Comparison of ENCODE assay signal across 10 cellular contexts in genomic region chr14:28785096-28785952, GRCh38. TPM values are rescaled to one million over a fixed set of nuclear protein-coding genes. Genes with fewer than 3 reads are reported as not detected.
A peak's percentile ranks its signal among the peaks of the same experiment; 100 is the strongest.
DNase-seq lines count a peak whose midpoint lies in the region; ATAC-seq and TF ChIP-seq lines count a peak whose summit lies in the region.
"Had no signal": no experiment of that assay in that cellular context is flagged by ENCODE, and none has a peak within 500 bp of the region (broad histone marks: within the 10 kb centered on the region; RNA-seq: fewer than 3 reads in every experiment).

No MANE protein-coding gene starts in this region.

- H3K27ac ChIP-seq in tibial artery (no peak overlapping the region), Peyer's patch (no peak overlapping the region)
- no peak overlapping the region for H3K27ac ChIP-seq in CD8-positive, alpha-beta T cell (ENCODE audit: low read depth, low read length)
- H3K27ac ChIP-seq: C4-2B, SJCRH30 had no signal

- no peak overlapping the region for H3K27ac Mint-ChIP-seq in activated T-cell treated with anti-CD3 and anti-CD28 coated beads, Interleukin-2, amount 50 U/mL, for 72 hours
- H3K27ac Mint-ChIP-seq in CD8-positive, alpha-beta T cell = no peak overlapping the region
- H3K27ac Mint-ChIP-seq in activated CD8-positive, alpha-beta T cell treated with anti-CD3 and anti-CD28 coated beads for 36 hours = no peak overlapping the region

- peak overlapping the region; percentile 48 for H3K4me3 ChIP-seq in WI38 (ENCODE audit: low read depth, low read length)
- H3K4me3 ChIP-seq in tibial artery = peak overlapping the region; percentile 31 to 39
- H3K4me3 ChIP-seq in CD8-positive, alpha-beta T cell (ENCODE audit: low read depth, low read length) = no peak overlapping the region
- H3K4me3 ChIP-seq in Peyer's patch = peak overlapping the region in 1 of 4 donors; percentile 11
- H3K4me3 ChIP-seq: SJCRH30 had no signal

- H3K27me3 ChIP-seq in tibial artery (peaks cover 0 to 52% of the 10 kb centered on the region in 2 donors), Peyer's patch (no peaks in the 10 kb centered on the region)
- H3K27me3 ChIP-seq in CD8-positive, alpha-beta T cell (ENCODE audit: insufficient read depth, low read length) = no peaks in the 10 kb centered on the region
- H3K27me3 ChIP-seq: SJCRH30 had no signal

- peaks cover 53% of the 10 kb centered on the region for H3K27me3 Mint-ChIP-seq in activated T-cell treated with anti-CD3 and anti-CD28 coated beads, Interleukin-2, amount 50 U/mL, for 72 hours (ENCODE audit: low read depth)
- H3K27me3 Mint-ChIP-seq in activated T-cell treated with anti-CD3 and anti-CD28 coated beads, Interleukin-2, amount 50 U/mL, for 4 hours (ENCODE audit: low read depth) = peaks cover 36% of the 10 kb centered on the region
- H3K27me3 Mint-ChIP-seq in CD8-positive, alpha-beta T cell (ENCODE audit: low read depth) = peaks cover 36% of the 10 kb centered on the region
- H3K27me3 Mint-ChIP-seq in activated CD8-positive, alpha-beta T cell treated with anti-CD3 and anti-CD28 coated beads for 36 hours = peaks cover 38% of the 10 kb centered on the region

- no peaks in the 10 kb centered on the region for H3K36me3 ChIP-seq in tibial artery
- no peaks in the 10 kb centered on the region for H3K36me3 ChIP-seq in CD8-positive, alpha-beta T cell (ENCODE audit: insufficient read depth, low read length)
- no peaks in the 10 kb centered on the region for H3K36me3 ChIP-seq in Peyer's patch
- H3K36me3 ChIP-seq: SJCRH30 had no signal

- H3K9me3 Mint-ChIP-seq in activated T-cell treated with anti-CD3 and anti-CD28 coated beads, Interleukin-2, amount 50 U/mL, for 72 hours = peaks cover 5 to 16% of the 10 kb centered on the region in 2 donors
- peaks cover 8% of the 10 kb centered on the region for H3K9me3 Mint-ChIP-seq in activated T-cell treated with anti-CD3 and anti-CD28 coated beads, Interleukin-2, amount 50 U/mL, for 4 hours
- H3K9me3 Mint-ChIP-seq in CD8-positive, alpha-beta T cell = peaks cover 16% of the 10 kb centered on the region
- peaks cover 5% of the 10 kb centered on the region for H3K9me3 Mint-ChIP-seq in activated CD8-positive, alpha-beta T cell treated with anti-CD3 and anti-CD28 coated beads for 36 hours

- H3K9me3 ChIP-seq in tibial artery = no peaks in the 10 kb centered on the region
- H3K9me3 ChIP-seq in CD8-positive, alpha-beta T cell (ENCODE audit: low read length) = no peaks in the 10 kb centered on the region
- H3K9me3 ChIP-seq in Peyer's patch = no peaks in the 10 kb centered on the region
- H3K9me3 ChIP-seq: SJCRH30 had no signal

- no peak for TF ChIP-seq POLR2A in Peyer's patch (IDR thresholded peaks at IDR 0.05)

- H3K4me1 ChIP-seq in tibial artery = peaks cover 0 to 17% (median 10%) of the 10 kb centered on the region in 4 donors
- H3K4me1 ChIP-seq in CD8-positive, alpha-beta T cell (ENCODE audit: insufficient read depth, low read length) = no peaks in the 10 kb centered on the region
- no peaks in the 10 kb centered on the region for H3K4me1 ChIP-seq in Peyer's patch
- H3K4me1 ChIP-seq: SJCRH30 had no signal

- H3K4me1 Mint-ChIP-seq in activated T-cell treated with anti-CD3 and anti-CD28 coated beads, Interleukin-2, amount 50 U/mL, for 72 hours (ENCODE audit: low read depth) = peaks cover 11% of the 10 kb centered on the region
- H3K4me1 Mint-ChIP-seq in activated T-cell treated with anti-CD3 and anti-CD28 coated beads, Interleukin-2, amount 50 U/mL, for 4 hours (ENCODE audit: low read depth) = peaks cover 7% of the 10 kb centered on the region
- H3K4me1 Mint-ChIP-seq in CD8-positive, alpha-beta T cell (ENCODE audit: low read depth) = peaks cover 9% of the 10 kb centered on the region
- peaks cover 3% of the 10 kb centered on the region for H3K4me1 Mint-ChIP-seq in activated CD8-positive, alpha-beta T cell treated with anti-CD3 and anti-CD28 coated beads for 36 hours (ENCODE audit: low read depth)

- intact Hi-C loops in tibial artery (cut with DNase I; ENCODE audit: low total_unique reads) = no loop called here
- intact Hi-C loops in CD8-positive, alpha-beta T cell (cut with DNase I, micrococcal nuclease) = no loop called here
- intact Hi-C loops in activated CD8-positive, alpha-beta T cell treated with anti-CD3 and anti-CD28 coated beads for 36 hours (cut with micrococcal nuclease) = no loop called here

- POLR2A ChIA-PET in CD8-positive, alpha-beta T cell (lab: Charles Lee) = no interaction called here
- POLR2A ChIA-PET in activated CD8-positive, alpha-beta T cell treated with anti-CD3 and anti-CD28 coated beads for 36 hours (lab: Charles Lee) = no interaction called here

- H3K36me3 Mint-ChIP-seq in activated T-cell treated with anti-CD3 and anti-CD28 coated beads, Interleukin-2, amount 50 U/mL, for 72 hours (ENCODE audit: insufficient read depth in 2 of 2) = peaks cover 5 to 19% of the 10 kb centered on the region in 2 donors
- H3K36me3 Mint-ChIP-seq in activated T-cell treated with anti-CD3 and anti-CD28 coated beads, Interleukin-2, amount 50 U/mL, for 4 hours (ENCODE audit: insufficient read depth) = no peaks in the 10 kb centered on the region
- no peaks in the 10 kb centered on the region for H3K36me3 Mint-ChIP-seq in CD8-positive, alpha-beta T cell
- H3K36me3 Mint-ChIP-seq in activated CD8-positive, alpha-beta T cell treated with anti-CD3 and anti-CD28 coated beads for 36 hours (ENCODE audit: low read depth) = peaks cover 2% of the 10 kb centered on the region

- no peak for DNase-seq in activated T-cell treated with anti-CD3 and anti-CD28 coated beads, Interleukin-2, amount 50 U/mL, for 72 hours
- DNase-seq in activated T-cell treated with anti-CD3 and anti-CD28 coated beads, Interleukin-2, amount 50 U/mL, for 4 hours = no peak
- DNase-seq in iPS-NIHi7 (ENCODE audit: extremely low spot score) = peak; percentile 68
- DNase-seq in tibial artery = no peak
- no peak for DNase-seq in CD8-positive, alpha-beta T cell
- no peak for DNase-seq in activated CD8-positive, alpha-beta T cell treated with anti-CD3 and anti-CD28 coated beads for 36 hours
- DNase-seq in Peyer's patch = no peak
- DNase-seq: SJCRH30 had no signal

- CTCF ChIA-PET in CD8-positive, alpha-beta T cell (lab: Charles Lee) = no interaction called here
- CTCF ChIA-PET in activated CD8-positive, alpha-beta T cell treated with anti-CD3 and anti-CD28 coated beads for 36 hours (lab: Charles Lee) = interaction anchor here (1.2 kb wide), 1 partner anchor 31 kb away, joined by 3 read pairs; no protein-coding TSS in a partner anchor

- H3K4me3 Mint-ChIP-seq in activated T-cell treated with anti-CD3 and anti-CD28 coated beads, Interleukin-2, amount 50 U/mL, for 72 hours = peak overlapping the region; percentile 29 to 31
- no peak overlapping the region for H3K4me3 Mint-ChIP-seq in activated T-cell treated with anti-CD3 and anti-CD28 coated beads, Interleukin-2, amount 50 U/mL, for 4 hours
- no peak overlapping the region for H3K4me3 Mint-ChIP-seq in CD8-positive, alpha-beta T cell
- no peak overlapping the region for H3K4me3 Mint-ChIP-seq in activated CD8-positive, alpha-beta T cell treated with anti-CD3 and anti-CD28 coated beads for 36 hours

- TF ChIP-seq CTCF in WI38 (IDR thresholded peaks at IDR 0.05; ENCODE audit: low read depth, low read length) (no peak), tibial artery (IDR thresholded peaks at IDR 0.05) (no peak), Peyer's patch (IDR thresholded peaks at IDR 0.05) (no peak)
- TF ChIP-seq CTCF in CD8-positive, alpha-beta T cell (IDR thresholded peaks at IDR 0.05) = no peak
- no peak for TF ChIP-seq CTCF in activated CD8-positive, alpha-beta T cell treated with anti-CD3 and anti-CD28 coated beads for 36 hours (IDR thresholded peaks at IDR 0.05)

- no peak for ATAC-seq in activated T-cell treated with anti-CD3 and anti-CD28 coated beads, Interleukin-2, amount 50 U/mL, for 72 hours (replicated peaks in 1 of 2)
- ATAC-seq in activated T-cell treated with anti-CD3 and anti-CD28 coated beads, Interleukin-2, amount 50 U/mL, for 4 hours = no peak
- no peak for ATAC-seq in CD8-positive, alpha-beta T cell
- ATAC-seq in activated CD8-positive, alpha-beta T cell treated with anti-CD3 and anti-CD28 coated beads for 36 hours = no peak

RNA-seq across cellular contexts. Expression of gene FOXG1, which starts 18.7 kb away (rescaled TPM):
- total RNA-seq in activated T-cell treated with anti-CD3 and anti-CD28 coated beads, Interleukin-2, amount 50 U/mL, for 72 hours = not detected
- not detected for total RNA-seq in activated T-cell treated with anti-CD3 and anti-CD28 coated beads, Interleukin-2, amount 50 U/mL, for 4 hours
- total RNA-seq in CD8-positive, alpha-beta T cell = not detected
- not detected for total RNA-seq in activated CD8-positive, alpha-beta T cell treated with anti-CD3 and anti-CD28 coated beads for 36 hours
- total RNA-seq in Peyer's patch = not detected

Comparison
In these comparisons a context has a peak if more than half of its experiments do, and no peak if none do; other contexts are left out.
1. H3K4me3 Mint-ChIP-seq: peak in activated T-cell treated with anti-CD3 and anti-CD28 coated beads, Interleukin-2, amount 50 U/mL, for 72 hours (2 of 2); none in activated T-cell treated with anti-CD3 and anti-CD28 coated beads, Interleukin-2, amount 50 U/mL, for 4 hours (single experiment), CD8-positive, alpha-beta T cell (single experiment) and activated CD8-positive, alpha-beta T cell treated with anti-CD3 and anti-CD28 coated beads for 36 hours (single experiment).